ENCODE assay signal across 18 cellular contexts in genomic region chr12:99427104-99427503, GRCh38.
DNase-seq lines count a peak whose midpoint lies in the region; ATAC-seq and TF ChIP-seq lines count a peak whose summit lies in the region.
"Had no signal": no experiment of that assay in that cellular context is flagged by ENCODE, and none has a peak within 500 bp of the region (broad histone marks: within the 10 kb centered on the region; RNA-seq: fewer than 3 reads in every experiment).

No MANE protein-coding gene starts in this region.

- DNase-seq in kidney epithelial cell (ENCODE audit: low read depth) (peak; percentile 51), midbrain (lab: John Stamatoyannopoulos, UW) (no peak), GM19238 (ENCODE audit: insufficient read length, low spot score) (no peak), hippocampal formation (lab: John Stamatoyannopoulos, UW) (no peak), BE2C (no peak)
- DNase-seq: activated CD4-positive, alpha-beta T cell treated with anti-CD3 and anti-CD28 coated beads, Interleukin-2, amount 50 U/mL, for 48 hours; anterior cingulate cortex; DMS153; NCI-H146; right cardiac atrium; SHP77 treated with DMSO at 0.1 percent for 48 hours; stimulated activated CD4-positive, alpha-beta T cell treated with anti-CD3 and anti-CD28 coated beads, Interleukin-4, amount 100 ng/mL, for 4 hours had no signal

- TF ChIP-seq CTCF in kidney epithelial cell (IDR thresholded peaks at IDR 0.05; ENCODE audit: insufficient read depth, low read length, poor library complexity, severe bottlenecking): no peak
- no peak for TF ChIP-seq CTCF in BE2C (IDR thresholded peaks at IDR 0.05; ENCODE audit: low read depth, low read length)

- H3K27me3 ChIP-seq in kidney epithelial cell (ENCODE audit: control insufficient read depth, insufficient read depth, low read length) (no peaks in the 10 kb centered on the region), BE2C (no peaks in the 10 kb centered on the region)
- H3K27me3 ChIP-seq: vagina had no signal

- no peaks in the 10 kb centered on the region for H3K9me3 ChIP-seq in BE2C
- H3K9me3 ChIP-seq: vagina had no signal

- ATAC-seq in GM18867 (IDR thresholded peaks at IDR 0.05; ENCODE audit: unreplicated experiment) (peak; percentile 90), GM21529 (IDR thresholded peaks at IDR 0.05; ENCODE audit: unreplicated experiment) (peak; percentile 67), HG03097 (IDR thresholded peaks at IDR 0.05; ENCODE audit: low FRiP score, unreplicated experiment) (peak; percentile 76)
- ATAC-seq: K562; right cardiac atrium; stimulated activated memory B cell treated with anti-CD40 and anti-IgM and Interleukin-4, amounts not matched to agents 10 μg/mL and 1 μg/mL and 100 μg/mL, for 72 hours had no signal

- H3K4me3 ChIP-seq in kidney epithelial cell (ENCODE audit: low read depth, low read length): no peak overlapping the region
- H3K4me3 ChIP-seq in BE2C (ENCODE audit: low read depth, low read length): no peak overlapping the region
- H3K4me3 ChIP-seq: K562, vagina had no signal

- H3K4me1 ChIP-seq in BE2C: no peaks in the 10 kb centered on the region
- H3K4me1 ChIP-seq: vagina had no signal

- no peaks in the 10 kb centered on the region for H3K36me3 ChIP-seq in kidney epithelial cell (ENCODE audit: control insufficient read depth, insufficient read depth, low read length)
- H3K36me3 ChIP-seq in BE2C: no peaks in the 10 kb centered on the region
- H3K36me3 ChIP-seq: vagina had no signal
